Comparison of ENCODE assay signal across 1 cellular context in the genomic region with DNA sequence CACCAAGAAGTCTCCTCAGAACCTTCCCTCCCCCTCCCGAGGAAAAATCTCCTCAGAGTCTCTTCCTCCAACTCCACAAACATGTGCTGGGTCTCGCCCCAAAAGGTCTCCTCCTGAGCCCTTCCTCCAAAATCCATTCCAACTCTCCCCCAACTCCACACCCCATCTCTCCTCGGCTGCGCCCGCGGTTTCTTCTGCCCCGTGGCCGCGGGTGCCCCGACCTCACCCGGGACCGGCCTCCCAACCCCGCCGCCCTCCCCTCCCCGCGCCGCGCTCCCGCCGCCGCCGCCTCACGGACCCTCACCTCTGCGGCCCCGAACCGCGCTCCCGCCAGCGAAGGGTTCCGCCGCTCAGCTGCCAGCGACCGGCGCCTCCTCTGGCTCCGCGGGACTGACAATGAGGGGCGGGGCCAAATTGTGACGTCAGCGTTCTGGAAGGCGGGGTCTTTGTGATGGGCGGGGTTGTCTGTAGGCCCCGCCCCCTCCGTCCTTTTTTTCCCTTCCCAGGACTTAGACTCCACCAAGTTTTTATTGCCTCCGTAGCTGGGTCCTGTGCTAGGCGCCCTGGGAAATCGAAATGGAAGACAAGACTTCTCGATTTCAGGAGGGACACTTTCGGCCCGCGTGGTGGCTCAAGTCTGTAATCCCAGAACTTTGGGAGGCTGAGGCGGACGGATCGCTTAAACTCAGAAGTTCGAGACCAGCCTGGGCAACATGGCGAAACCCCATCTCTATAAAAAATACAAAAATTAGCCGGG.
A peak's percentile ranks its signal among the peaks of the same experiment; 100 is the strongest.
TF ChIP-seq lines count a peak whose summit lies in the region.

LUZP1 (minus strand) TSS at position 395 of the 757 bp plus-strand sequence.

TF ChIP-seq in GM12878, 131 proteins besides CTCF, POLR2A, EP300 and RAD21 (continued from another document and continues in another):
- TF ChIP-seq IRF5 (IDR thresholded peaks at IDR 0.05; ENCODE audit: borderline replicate concordance) (no peak), KAT2A (conservative IDR thresholded peaks at IDR 0.05; ENCODE audit: control insufficient read depth, low read depth, low read length) (no peak), SMAD1 (IDR thresholded peaks at IDR 0.05; ENCODE audit: low read depth, partially characterized antibody) (no peak), HDAC6 (IDR thresholded peaks at IDR 0.05; ENCODE audit: unreplicated experiment) (no peak), BHLHE40 (IDR thresholded peaks at IDR 0.05; ENCODE audit: borderline replicate concordance in 1 of 2, low read depth in 2 of 2, low read length in 1 of 2) (peak in 1 of 2 experiments; percentile 54; a peak in 1 of 4 replicates), PBX3 (IDR thresholded peaks at IDR 0.05; ENCODE audit: insufficient replicate concordance, low read depth, low read length) (peak; percentile 74), ATF7 (IDR thresholded peaks at IDR 0.05; ENCODE audit: low read depth) (peak; percentile 95), GABPA (IDR thresholded peaks at IDR 0.05; ENCODE audit: low read depth) (no peak), TAF1 (IDR thresholded peaks at IDR 0.05; ENCODE audit: borderline replicate concordance, low read depth, low read length) (peak; percentile 97), HDAC2 (IDR thresholded peaks at IDR 0.05) (no peak), RBBP5 (conservative IDR thresholded peaks at IDR 0.05) (no peak), JUNB (IDR thresholded peaks at IDR 0.05) (no peak), TCF3 (IDR thresholded peaks at IDR 0.05; ENCODE audit: borderline replicate concordance, insufficient read depth, low read depth, low read length) (peak; percentile 36; the same call in 1 of the 2 replicates), KLF5 (IDR thresholded peaks at IDR 0.05; ENCODE audit: partially characterized antibody) (no peak), IRF4 (IDR thresholded peaks at IDR 0.05; ENCODE audit: low read depth, low read length) (no peak), CHD1 (IDR thresholded peaks at IDR 0.05; ENCODE audit: low read depth, low read length) (0 out of 2 replicates have a peak, but pooled peaks have one; percentile 58), SMAD5 (IDR thresholded peaks at IDR 0.05; ENCODE audit: low read depth) (peak; percentile 50; the same call in 1 of the 2 replicates), EZH2 (IDR thresholded peaks at IDR 0.05; ENCODE audit: borderline replicate concordance, control insufficient read depth, low read depth, low read length) (no peak), EGR1 (IDR thresholded peaks at IDR 0.05; ENCODE audit: borderline replicate concordance in 1 of 2, low read depth in 2 of 2, low read length in 2 of 2) (no peak), EED (IDR thresholded peaks at IDR 0.05; ENCODE audit: low read depth) (no peak), YBX1 (IDR thresholded peaks at IDR 0.05) (no peak), NFYA (IDR thresholded peaks at IDR 0.05; ENCODE audit: borderline replicate concordance, low read depth, low read length) (no peak), FOS (IDR thresholded peaks at IDR 0.05; ENCODE audit: borderline replicate concordance, extremely low read depth, insufficient read length) (no peak), LARP7 (IDR thresholded peaks at IDR 0.05) (peak; percentile 43; the same call in 1 of the 2 replicates), SMC3 (IDR thresholded peaks at IDR 0.05; ENCODE audit: borderline replicate concordance, low read length) (no peak; the same call in 1 of the 2 replicates), RFX5 (IDR thresholded peaks at IDR 0.05; ENCODE audit: low read depth, low read length) (peak; percentile 20; the same call in 1 of the 2 replicates), ZNF274 (IDR thresholded peaks at IDR 0.05; ENCODE audit: insufficient read depth, insufficient read length) (no peak), TCF12 (IDR thresholded peaks at IDR 0.05; ENCODE audit: low read depth, low read length) (peak; percentile 31; the same call in 1 of the 2 replicates), FOXK2 (IDR thresholded peaks at IDR 0.05) (no peak), MEF2A (IDR thresholded peaks at IDR 0.05; ENCODE audit: insufficient read depth, low read depth, low read length) (no peak), E2F4 (IDR thresholded peaks at IDR 0.05; ENCODE audit: low read depth, low read length) (peak; percentile 20; the same call in 1 of the 2 replicates)
- TF ChIP-seq, protein P1, sequence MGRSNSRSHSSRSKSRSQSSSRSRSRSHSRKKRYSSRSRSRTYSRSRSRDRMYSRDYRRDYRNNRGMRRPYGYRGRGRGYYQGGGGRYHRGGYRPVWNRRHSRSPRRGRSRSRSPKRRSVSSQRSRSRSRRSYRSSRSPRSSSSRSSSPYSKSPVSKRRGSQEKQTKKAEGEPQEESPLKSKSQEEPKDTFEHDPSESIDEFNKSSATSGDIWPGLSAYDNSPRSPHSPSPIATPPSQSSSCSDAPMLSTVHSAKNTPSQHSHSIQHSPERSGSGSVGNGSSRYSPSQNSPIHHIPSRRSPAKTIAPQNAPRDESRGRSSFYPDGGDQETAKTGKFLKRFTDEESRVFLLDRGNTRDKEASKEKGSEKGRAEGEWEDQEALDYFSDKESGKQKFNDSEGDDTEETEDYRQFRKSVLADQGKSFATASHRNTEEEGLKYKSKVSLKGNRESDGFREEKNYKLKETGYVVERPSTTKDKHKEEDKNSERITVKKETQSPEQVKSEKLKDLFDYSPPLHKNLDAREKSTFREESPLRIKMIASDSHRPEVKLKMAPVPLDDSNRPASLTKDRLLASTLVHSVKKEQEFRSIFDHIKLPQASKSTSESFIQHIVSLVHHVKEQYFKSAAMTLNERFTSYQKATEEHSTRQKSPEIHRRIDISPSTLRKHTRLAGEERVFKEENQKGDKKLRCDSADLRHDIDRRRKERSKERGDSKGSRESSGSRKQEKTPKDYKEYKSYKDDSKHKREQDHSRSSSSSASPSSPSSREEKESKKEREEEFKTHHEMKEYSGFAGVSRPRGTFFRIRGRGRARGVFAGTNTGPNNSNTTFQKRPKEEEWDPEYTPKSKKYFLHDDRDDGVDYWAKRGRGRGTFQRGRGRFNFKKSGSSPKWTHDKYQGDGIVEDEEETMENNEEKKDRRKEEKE (IDR thresholded peaks at IDR 0.05), result no peak
- TF ChIP-seq, protein P2, sequence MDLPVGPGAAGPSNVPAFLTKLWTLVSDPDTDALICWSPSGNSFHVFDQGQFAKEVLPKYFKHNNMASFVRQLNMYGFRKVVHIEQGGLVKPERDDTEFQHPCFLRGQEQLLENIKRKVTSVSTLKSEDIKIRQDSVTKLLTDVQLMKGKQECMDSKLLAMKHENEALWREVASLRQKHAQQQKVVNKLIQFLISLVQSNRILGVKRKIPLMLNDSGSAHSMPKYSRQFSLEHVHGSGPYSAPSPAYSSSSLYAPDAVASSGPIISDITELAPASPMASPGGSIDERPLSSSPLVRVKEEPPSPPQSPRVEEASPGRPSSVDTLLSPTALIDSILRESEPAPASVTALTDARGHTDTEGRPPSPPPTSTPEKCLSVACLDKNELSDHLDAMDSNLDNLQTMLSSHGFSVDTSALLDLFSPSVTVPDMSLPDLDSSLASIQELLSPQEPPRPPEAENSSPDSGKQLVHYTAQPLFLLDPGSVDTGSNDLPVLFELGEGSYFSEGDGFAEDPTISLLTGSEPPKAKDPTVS (IDR thresholded peaks at IDR 0.05; ENCODE audit: low read depth, low read length), result no peak
- TF ChIP-seq, protein P3, sequence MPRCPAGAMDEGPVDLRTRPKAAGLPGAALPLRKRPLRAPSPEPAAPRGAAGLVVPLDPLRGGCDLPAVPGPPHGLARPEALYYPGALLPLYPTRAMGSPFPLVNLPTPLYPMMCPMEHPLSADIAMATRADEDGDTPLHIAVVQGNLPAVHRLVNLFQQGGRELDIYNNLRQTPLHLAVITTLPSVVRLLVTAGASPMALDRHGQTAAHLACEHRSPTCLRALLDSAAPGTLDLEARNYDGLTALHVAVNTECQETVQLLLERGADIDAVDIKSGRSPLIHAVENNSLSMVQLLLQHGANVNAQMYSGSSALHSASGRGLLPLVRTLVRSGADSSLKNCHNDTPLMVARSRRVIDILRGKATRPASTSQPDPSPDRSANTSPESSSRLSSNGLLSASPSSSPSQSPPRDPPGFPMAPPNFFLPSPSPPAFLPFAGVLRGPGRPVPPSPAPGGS (IDR thresholded peaks at IDR 0.05; ENCODE audit: borderline replicate concordance, insufficient read depth, low read depth, low read length, poor library complexity, severe bottlenecking), result no peak
- TF ChIP-seq, protein P4, sequence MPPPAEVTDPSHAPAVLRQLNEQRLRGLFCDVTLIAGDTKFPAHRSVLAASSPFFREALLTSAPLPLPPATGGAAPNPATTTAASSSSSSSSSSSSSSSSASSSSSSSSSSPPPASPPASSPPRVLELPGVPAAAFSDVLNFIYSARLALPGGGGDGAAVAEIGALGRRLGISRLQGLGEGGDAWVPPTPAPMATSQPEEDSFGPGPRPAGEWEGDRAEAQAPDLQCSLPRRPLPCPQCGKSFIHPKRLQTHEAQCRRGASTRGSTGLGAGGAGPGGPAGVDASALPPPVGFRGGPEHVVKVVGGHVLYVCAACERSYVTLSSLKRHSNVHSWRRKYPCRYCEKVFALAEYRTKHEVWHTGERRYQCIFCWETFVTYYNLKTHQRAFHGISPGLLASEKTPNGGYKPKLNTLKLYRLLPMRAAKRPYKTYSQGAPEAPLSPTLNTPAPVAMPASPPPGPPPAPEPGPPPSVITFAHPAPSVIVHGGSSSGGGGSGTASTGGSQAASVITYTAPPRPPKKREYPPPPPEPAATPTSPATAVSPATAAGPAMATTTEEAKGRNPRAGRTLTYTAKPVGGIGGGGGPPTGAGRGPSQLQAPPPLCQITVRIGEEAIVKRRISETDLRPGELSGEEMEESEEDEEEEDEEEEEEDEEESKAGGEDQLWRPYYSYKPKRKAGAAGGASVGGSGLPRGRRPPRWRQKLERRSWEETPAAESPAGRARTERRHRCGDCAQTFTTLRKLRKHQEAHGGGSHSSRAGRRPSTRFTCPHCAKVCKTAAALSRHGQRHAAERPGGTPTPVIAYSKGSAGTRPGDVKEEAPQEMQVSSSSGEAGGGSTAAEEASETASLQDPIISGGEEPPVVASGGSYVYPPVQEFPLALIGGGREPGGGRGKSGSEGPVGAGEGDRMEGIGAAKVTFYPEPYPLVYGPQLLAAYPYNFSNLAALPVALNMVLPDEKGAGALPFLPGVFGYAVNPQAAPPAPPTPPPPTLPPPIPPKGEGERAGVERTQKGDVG (CRISPR knock-in tag; IDR thresholded peaks at IDR 0.05), result no peak
- TF ChIP-seq, protein P5, sequence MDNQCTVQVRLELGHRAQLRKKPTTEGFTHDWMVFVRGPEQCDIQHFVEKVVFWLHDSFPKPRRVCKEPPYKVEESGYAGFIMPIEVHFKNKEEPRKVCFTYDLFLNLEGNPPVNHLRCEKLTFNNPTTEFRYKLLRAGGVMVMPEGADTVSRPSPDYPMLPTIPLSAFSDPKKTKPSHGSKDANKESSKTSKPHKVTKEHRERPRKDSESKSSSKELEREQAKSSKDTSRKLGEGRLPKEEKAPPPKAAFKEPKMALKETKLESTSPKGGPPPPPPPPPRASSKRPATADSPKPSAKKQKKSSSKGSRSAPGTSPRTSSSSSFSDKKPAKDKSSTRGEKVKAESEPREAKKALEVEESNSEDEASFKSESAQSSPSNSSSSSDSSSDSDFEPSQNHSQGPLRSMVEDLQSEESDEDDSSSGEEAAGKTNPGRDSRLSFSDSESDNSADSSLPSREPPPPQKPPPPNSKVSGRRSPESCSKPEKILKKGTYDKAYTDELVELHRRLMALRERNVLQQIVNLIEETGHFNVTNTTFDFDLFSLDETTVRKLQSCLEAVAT (IDR thresholded peaks at IDR 0.05), result peak; percentile 54
- TF ChIP-seq, protein P6, sequence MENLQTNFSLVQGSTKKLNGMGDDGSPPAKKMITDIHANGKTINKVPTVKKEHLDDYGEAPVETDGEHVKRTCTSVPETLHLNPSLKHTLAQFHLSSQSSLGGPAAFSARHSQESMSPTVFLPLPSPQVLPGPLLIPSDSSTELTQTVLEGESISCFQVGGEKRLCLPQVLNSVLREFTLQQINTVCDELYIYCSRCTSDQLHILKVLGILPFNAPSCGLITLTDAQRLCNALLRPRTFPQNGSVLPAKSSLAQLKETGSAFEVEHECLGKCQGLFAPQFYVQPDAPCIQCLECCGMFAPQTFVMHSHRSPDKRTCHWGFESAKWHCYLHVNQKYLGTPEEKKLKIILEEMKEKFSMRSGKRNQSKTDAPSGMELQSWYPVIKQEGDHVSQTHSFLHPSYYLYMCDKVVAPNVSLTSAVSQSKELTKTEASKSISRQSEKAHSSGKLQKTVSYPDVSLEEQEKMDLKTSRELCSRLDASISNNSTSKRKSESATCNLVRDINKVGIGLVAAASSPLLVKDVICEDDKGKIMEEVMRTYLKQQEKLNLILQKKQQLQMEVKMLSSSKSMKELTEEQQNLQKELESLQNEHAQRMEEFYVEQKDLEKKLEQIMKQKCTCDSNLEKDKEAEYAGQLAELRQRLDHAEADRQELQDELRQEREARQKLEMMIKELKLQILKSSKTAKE (IDR thresholded peaks at IDR 0.05; ENCODE audit: low read depth, poor library complexity, severe bottlenecking), result no peak
- TF ChIP-seq, protein P7, sequence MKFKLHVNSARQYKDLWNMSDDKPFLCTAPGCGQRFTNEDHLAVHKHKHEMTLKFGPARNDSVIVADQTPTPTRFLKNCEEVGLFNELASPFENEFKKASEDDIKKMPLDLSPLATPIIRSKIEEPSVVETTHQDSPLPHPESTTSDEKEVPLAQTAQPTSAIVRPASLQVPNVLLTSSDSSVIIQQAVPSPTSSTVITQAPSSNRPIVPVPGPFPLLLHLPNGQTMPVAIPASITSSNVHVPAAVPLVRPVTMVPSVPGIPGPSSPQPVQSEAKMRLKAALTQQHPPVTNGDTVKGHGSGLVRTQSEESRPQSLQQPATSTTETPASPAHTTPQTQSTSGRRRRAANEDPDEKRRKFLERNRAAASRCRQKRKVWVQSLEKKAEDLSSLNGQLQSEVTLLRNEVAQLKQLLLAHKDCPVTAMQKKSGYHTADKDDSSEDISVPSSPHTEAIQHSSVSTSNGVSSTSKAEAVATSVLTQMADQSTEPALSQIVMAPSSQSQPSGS (IDR thresholded peaks at IDR 0.05; ENCODE audit: low read length), result no peak
